23 cellular contexts compared by ENCODE assay signal in genomic region chr3:17261627-17262369, GRCh38.
"Had no signal": no experiment of that assay in that cellular context is flagged by ENCODE, and none has a peak within 500 bp of the region (broad histone marks: within the 10 kb centered on the region; RNA-seq: fewer than 3 reads in every experiment).

No MANE protein-coding gene starts in this region.

- H3K4me1 ChIP-seq: colonic mucosa, esophagus muscularis mucosa, gastrocnemius medialis, transverse colon, upper lobe of right lung, uterus had no signal

- H3K27ac ChIP-seq: colonic mucosa, esophagus muscularis mucosa, gastrocnemius medialis, neutrophil, pancreas, right lobe of liver, thoracic aorta, transverse colon, upper lobe of right lung, uterus had no signal

- DNase-seq: colonic mucosa; effector CD8-positive, alpha-beta T cell; endodermal cell; gastrocnemius medialis; head of caudate nucleus; naive thymus-derived CD8-positive, alpha-beta T cell; nephron progenitor cell; pancreas; right lobe of liver; small intestine; stimulated activated CD4-positive, alpha-beta T cell treated with anti-CD3 and anti-CD28 coated beads, Interleukin-15, amount 100 ng/mL, for 24 hours; stimulated activated CD4-positive, alpha-beta T cell treated with anti-CD3 and anti-CD28 coated beads, Interleukin-2, amount 100 ng/mL, for 48 hours; stimulated activated naive B cell treated with anti-CD40 and anti-IgM and Interleukin-4, amounts not matched to agents 10 μg/mL and 1 μg/mL and 100 μg/mL, for 72 hours; transverse colon; upper lobe of right lung; uterus had no signal

- H3K27me3 Mint-ChIP-seq: dendritic cell treated with granulocyte-macrophage colony-stimulating factor and Interleukin-4, amounts not matched to agents 40 ng/mL and 50 ng/mL, for 4 days; naive thymus-derived CD8-positive, alpha-beta T cell; stimulated activated naive B cell treated with anti-CD40 and anti-IgM and Interleukin-4, amounts not matched to agents 10 μg/mL and 1 μg/mL and 100 μg/mL, for 72 hours; stimulated activated naive CD8-positive, alpha-beta T cell treated with anti-CD3 and anti-CD28 coated beads, Interleukin-15, Interleukin-2, amounts not matched to agents 100 ng/mL and 50 ng/mL, for 24 hours had no signal

- FAIRE-seq: keratinocyte, pancreas, small intestine had no signal

- H3K36me3 ChIP-seq: colonic mucosa, esophagus muscularis mucosa, gastrocnemius medialis, neutrophil, pancreas, right lobe of liver, thoracic aorta, transverse colon, upper lobe of right lung, uterus had no signal

- H3K27ac Mint-ChIP-seq: dendritic cell treated with granulocyte-macrophage colony-stimulating factor and Interleukin-4, amounts not matched to agents 40 ng/mL and 50 ng/mL, for 4 days; endodermal cell; naive thymus-derived CD8-positive, alpha-beta T cell; nephron progenitor cell; stimulated activated naive B cell treated with anti-CD40 and anti-IgM and Interleukin-4, amounts not matched to agents 10 μg/mL and 1 μg/mL and 100 μg/mL, for 72 hours; stimulated activated naive CD8-positive, alpha-beta T cell treated with anti-CD3 and anti-CD28 coated beads, Interleukin-15, Interleukin-2, amounts not matched to agents 100 ng/mL and 50 ng/mL, for 24 hours had no signal

- H3K27me3 ChIP-seq: colonic mucosa, esophagus muscularis mucosa, gastrocnemius medialis, neutrophil, pancreas, right lobe of liver, transverse colon, upper lobe of right lung, uterus had no signal

- H3K9me3 ChIP-seq: colonic mucosa, esophagus muscularis mucosa, gastrocnemius medialis, neutrophil, pancreas, right lobe of liver, thoracic aorta, transverse colon, upper lobe of right lung, uterus had no signal

- H3K4me3 Mint-ChIP-seq: dendritic cell treated with granulocyte-macrophage colony-stimulating factor and Interleukin-4, amounts not matched to agents 40 ng/mL and 50 ng/mL, for 4 days; endodermal cell; naive thymus-derived CD8-positive, alpha-beta T cell; nephron progenitor cell; stimulated activated naive B cell treated with anti-CD40 and anti-IgM and Interleukin-4, amounts not matched to agents 10 μg/mL and 1 μg/mL and 100 μg/mL, for 72 hours; stimulated activated naive CD8-positive, alpha-beta T cell treated with anti-CD3 and anti-CD28 coated beads, Interleukin-15, Interleukin-2, amounts not matched to agents 100 ng/mL and 50 ng/mL, for 24 hours had no signal

- H3K4me1 Mint-ChIP-seq: naive thymus-derived CD8-positive, alpha-beta T cell; nephron progenitor cell had no signal

- ATAC-seq: gastrocnemius medialis; left lobe of liver; naive thymus-derived CD8-positive, alpha-beta T cell; pancreas; right lobe of liver; stimulated activated naive B cell treated with anti-CD40 and anti-IgM and Interleukin-4, amounts not matched to agents 10 μg/mL and 1 μg/mL and 100 μg/mL, for 72 hours; upper lobe of right lung had no signal

- H3K4me3 ChIP-seq: colonic mucosa, esophagus muscularis mucosa, gastrocnemius medialis, pancreas, right lobe of liver, thoracic aorta, transverse colon, upper lobe of right lung, uterus had no signal

- H3K9me3 Mint-ChIP-seq: dendritic cell treated with granulocyte-macrophage colony-stimulating factor and Interleukin-4, amounts not matched to agents 40 ng/mL and 50 ng/mL, for 4 days; endodermal cell; naive thymus-derived CD8-positive, alpha-beta T cell; nephron progenitor cell; stimulated activated naive B cell treated with anti-CD40 and anti-IgM and Interleukin-4, amounts not matched to agents 10 μg/mL and 1 μg/mL and 100 μg/mL, for 72 hours; stimulated activated naive CD8-positive, alpha-beta T cell treated with anti-CD3 and anti-CD28 coated beads, Interleukin-15, Interleukin-2, amounts not matched to agents 100 ng/mL and 50 ng/mL, for 24 hours had no signal
